ENCODE assay signal across 7 cellular contexts in genomic region chr4:53507671-53508286, GRCh38.
DNase-seq lines count a peak whose midpoint lies in the region; ATAC-seq and TF ChIP-seq lines count a peak whose summit lies in the region.

No MANE protein-coding gene starts in this region.

- H3K27me3 ChIP-seq in lung (ENCODE audit: control insufficient read depth, insufficient read depth) (no peaks in the 10 kb centered on the region), tibial nerve (no peaks in the 10 kb centered on the region), BE2C (no peaks in the 10 kb centered on the region), dorsolateral prefrontal cortex (no peaks in the 10 kb centered on the region)

- DNase-seq in NCI-H1105 treated with DMSO at 0.1 percent for 48 hours (lab: John Stamatoyannopoulos, UW) (peak; percentile 66), cardiac fibroblast (ENCODE audit: low read depth in 2 of 2) (peak; percentile 98), lung (ENCODE audit: low spot score) (no peak), tibial nerve (ENCODE audit: low spot score in 2 of 2) (peak; percentile 49 to 75), BE2C (no peak), dorsolateral prefrontal cortex (no peak)
- DNase-seq in NK-92 treated with Interleukin-12 subunit alpha and Interleukin-12 subunit beta, amount 100 ng/mL, for 24 hours (lab: John Stamatoyannopoulos, UW), result no peak

- WGBS in lung, 2 donors, result 87 to 91% methylated on average over 17 of the region's 17 CpGs
- 32 to 43% methylated on average over 13 to 16 of the region's 17 CpGs for WGBS in tibial nerve, 2 donors

- TF ChIP-seq EP300 in tibial nerve (IDR thresholded peaks at IDR 0.05), result peak in 1 of 2 donors; percentile 64

- H3K27ac ChIP-seq in lung (ENCODE audit: low read depth in 1 of 2, low read length in 1 of 2), result no peak overlapping the region
- peak overlapping the region in 2 of 4 donors; percentile 6 to 56 for H3K27ac ChIP-seq in tibial nerve
- H3K27ac ChIP-seq in dorsolateral prefrontal cortex, result peak overlapping the region in 7 of 59 donors; percentile 3 to 48 (median 15)

- no peaks in the 10 kb centered on the region for H3K9me3 ChIP-seq in lung (ENCODE audit: control insufficient read depth in 2 of 2, insufficient read depth in 1 of 2, low read length in 1 of 2)
- no peaks in the 10 kb centered on the region for H3K9me3 ChIP-seq in tibial nerve
- H3K9me3 ChIP-seq in BE2C, result no peaks in the 10 kb centered on the region

- peak; percentile 24 for ATAC-seq in lung (ENCODE audit: insufficient read depth, low FRiP score)

- TF ChIP-seq POLR2A in tibial nerve (IDR thresholded peaks at IDR 0.05), result no peak

- intact Hi-C loops in dorsolateral prefrontal cortex (cut with DNase I), result no loop called here

- TF ChIP-seq CTCF in cardiac fibroblast (IDR thresholded peaks at IDR 0.05; ENCODE audit: low read depth, low read length), result no peak
- no peak for TF ChIP-seq CTCF in lung (IDR thresholded peaks at IDR 0.05; ENCODE audit: control extremely low read depth, extremely low read depth)
- TF ChIP-seq CTCF in tibial nerve (IDR thresholded peaks at IDR 0.05), result no peak
- no peak for TF ChIP-seq CTCF in BE2C (IDR thresholded peaks at IDR 0.05; ENCODE audit: low read depth, low read length)
- no peak for TF ChIP-seq CTCF in dorsolateral prefrontal cortex (IDR thresholded peaks at IDR 0.05 in 54 of 56, conservative IDR thresholded peaks at IDR 0.05 in 2 of 56; ENCODE audit: low read depth in 1 of 56, partially characterized antibody in 56 of 56)

- H3K36me3 ChIP-seq in lung (ENCODE audit: control insufficient read depth in 2 of 2, insufficient read depth in 2 of 2, low read length in 2 of 2) (no peaks in the 10 kb centered on the region), tibial nerve (no peaks in the 10 kb centered on the region), BE2C (no peaks in the 10 kb centered on the region)

- H3K4me3 ChIP-seq in cardiac fibroblast (replicated peaks in 1 of 2; ENCODE audit: low read depth in 2 of 2, low read length in 2 of 2) (peak overlapping the region; percentile 31 to 45), lung (no peak overlapping the region), tibial nerve (peak overlapping the region in 1 of 4 donors; percentile 31), BE2C (ENCODE audit: low read depth, low read length) (no peak overlapping the region), dorsolateral prefrontal cortex (peak overlapping the region in 5 of 59 donors; percentile 2 to 31 (median 6))

- H3K4me1 ChIP-seq in lung (ENCODE audit: control insufficient read depth in 2 of 2, insufficient read depth in 2 of 2, low read length in 2 of 2) (no peaks in the 10 kb centered on the region), tibial nerve (peaks cover 0 to 35% (median 3%) of the 10 kb centered on the region in 4 donors), BE2C (no peaks in the 10 kb centered on the region)

Comparison
In these comparisons a context has a peak if more than half of its experiments do, and no peak if none do; other contexts are left out.
1. DNase-seq: peak in NCI-H1105 treated with DMSO at 0.1 percent for 48 hours (single experiment), cardiac fibroblast (2 of 2) and tibial nerve (2 of 2); none in lung (single experiment), NK-92 treated with Interleukin-12 subunit alpha and Interleukin-12 subunit beta, amount 100 ng/mL, for 24 hours (single experiment), BE2C (single experiment) and dorsolateral prefrontal cortex (0 of 10).
2. H3K4me3 ChIP-seq: peak in cardiac fibroblast (2 of 2); none in lung (single experiment) and BE2C (single experiment).